34 cellular contexts compared by ENCODE assay signal in genomic region chr6:75689576-75689975, GRCh38.
"Had no signal": no experiment of that assay in that cellular context is flagged by ENCODE, and none has a peak within 500 bp of the region (broad histone marks: within the 10 kb centered on the region; RNA-seq: fewer than 3 reads in every experiment).

No MANE protein-coding gene starts in this region.

- H3K4me1 ChIP-seq: esophagus squamous epithelium, gastroesophageal sphincter, heart right ventricle had no signal

- DNase-seq: activated B cell treated with CpG ODN at 0.5 μM for 24 hours; activated CD4-positive, alpha-beta memory T cell treated with anti-CD3 and anti-CD28 coated beads for 36 hours; activated CD4-positive, alpha-beta T cell treated with anti-CD3 and anti-CD28 coated beads for 36 hours; activated CD4-positive, alpha-beta T cell treated with anti-CD3 and anti-CD28 coated beads, Interleukin-2, amount 10 ng/mL, durations not matched to agents 24 days and 14 days; activated CD8-positive, alpha-beta memory T cell treated with anti-CD3 and anti-CD28 coated beads, Interleukin-2, amount 10 ng/mL, durations not matched to agents 7 days and 5 days; activated CD8-positive, alpha-beta memory T cell treated with anti-CD3 and anti-CD28 coated beads, Interleukin-2, amount 50 U/mL, for 4 hours; activated CD8-positive, alpha-beta T cell treated with anti-CD3 and anti-CD28 coated beads, Interleukin-2, amount 10 ng/mL, durations not matched to agents 7 days and 5 days; activated effector memory CD4-positive, alpha-beta T cell treated with Interleukin-2 at 50 U/mL for 16 hours; activated gamma-delta T cell treated with Interleukin-2 at 50 U/mL for 16 hours; activated naive CD4-positive, alpha-beta T cell treated with anti-CD3 and anti-CD28 coated beads, Interleukin-2, amount 50 U/mL, for 16 hours; activated naive CD4-positive, alpha-beta T cell treated with Interleukin-2 at 50 U/mL for 16 hours; activated T-cell treated with anti-CD3 and anti-CD28 coated beads, Interleukin-2, amount 50 U/mL, for 1 hour; amniotic stem cell; anterior cingulate cortex; brain microvascular endothelial cell; dorsolateral prefrontal cortex; effector memory CD4-positive, alpha-beta T cell; endodermal cell; erythroblast; esophagus squamous epithelium; foreskin melanocyte; heart right ventricle; T-helper 1 cell; T-helper 17 cell; T1000; WERI-Rb-1 had no signal

- H3K27me3 Mint-ChIP-seq: activated B cell treated with CpG ODN at 0.5 μM for 24 hours; activated CD4-positive, alpha-beta memory T cell treated with anti-CD3 and anti-CD28 coated beads for 36 hours; activated CD4-positive, alpha-beta T cell treated with anti-CD3 and anti-CD28 coated beads for 36 hours; activated CD4-positive, alpha-beta T cell treated with anti-CD3 and anti-CD28 coated beads, Interleukin-2, amount 10 ng/mL, durations not matched to agents 24 days and 14 days; activated CD8-positive, alpha-beta memory T cell treated with anti-CD3 and anti-CD28 coated beads, Interleukin-2, amount 10 ng/mL, durations not matched to agents 7 days and 5 days; activated naive CD8-positive, alpha-beta T cell; activated T-helper 17 cell treated with anti-CD3 and anti-CD28 coated beads, Interleukin-2, amount 50 U/mL, for 72 hours; central memory CD8-positive, alpha-beta T cell; dendritic cell treated with granulocyte-macrophage colony-stimulating factor and Interleukin-4, amounts not matched to agents 40 ng/mL and 50 ng/mL, for 4 days; T-helper 17 cell had no signal

- H3K4me3 ChIP-seq: coronary artery, dorsolateral prefrontal cortex, esophagus squamous epithelium, gastroesophageal sphincter, heart right ventricle had no signal

- H3K27me3 ChIP-seq: brain microvascular endothelial cell, dorsolateral prefrontal cortex, esophagus squamous epithelium, gastroesophageal sphincter, heart right ventricle had no signal

- H3K9me3 Mint-ChIP-seq: activated B cell treated with CpG ODN at 0.5 μM for 24 hours; activated CD4-positive, alpha-beta memory T cell treated with anti-CD3 and anti-CD28 coated beads for 36 hours; activated T-helper 17 cell treated with anti-CD3 and anti-CD28 coated beads, Interleukin-2, amount 50 U/mL, for 72 hours; central memory CD8-positive, alpha-beta T cell; dendritic cell treated with granulocyte-macrophage colony-stimulating factor and Interleukin-4, amounts not matched to agents 40 ng/mL and 50 ng/mL, for 4 days; T-helper 2 cell treated with Interferon-gamma antibody and Interleukin-4, amounts not matched to agents 5 μg/mL and 100 μg/mL, for 36 hours had no signal

- ATAC-seq: activated CD4-positive, alpha-beta T cell treated with anti-CD3 and anti-CD28 coated beads for 36 hours; activated CD4-positive, CD25-positive, alpha-beta regulatory T cell treated with anti-CD3 and anti-CD28 coated beads, Interleukin-2, amount 50 U/mL, for 24 hours; activated CD8-positive, alpha-beta memory T cell treated with anti-CD3 and anti-CD28 coated beads, Interleukin-2, amount 10 ng/mL, durations not matched to agents 7 days and 5 days; activated CD8-positive, alpha-beta T cell treated with anti-CD3 and anti-CD28 coated beads, Interleukin-2, amount 10 ng/mL, durations not matched to agents 7 days and 5 days; activated T-helper 17 cell treated with anti-CD3 and anti-CD28 coated beads, Interleukin-2, amount 50 U/mL, for 72 hours; gastroesophageal sphincter; T-helper 17 cell had no signal

- H3K27ac Mint-ChIP-seq: activated B cell treated with CpG ODN at 0.5 μM for 24 hours; activated CD4-positive, alpha-beta memory T cell treated with anti-CD3 and anti-CD28 coated beads for 36 hours; activated CD4-positive, alpha-beta T cell treated with anti-CD3 and anti-CD28 coated beads for 36 hours; activated CD8-positive, alpha-beta memory T cell treated with anti-CD3 and anti-CD28 coated beads, Interleukin-2, amount 10 ng/mL, durations not matched to agents 7 days and 5 days; activated T-helper 17 cell treated with anti-CD3 and anti-CD28 coated beads, Interleukin-2, amount 50 U/mL, for 72 hours; dendritic cell treated with granulocyte-macrophage colony-stimulating factor and Interleukin-4, amounts not matched to agents 40 ng/mL and 50 ng/mL, for 4 days; endodermal cell; T-helper 17 cell; T-helper 2 cell treated with Interferon-gamma antibody and Interleukin-4, amounts not matched to agents 5 μg/mL and 100 μg/mL, for 36 hours had no signal

- H3K4me1 Mint-ChIP-seq: activated B cell treated with CpG ODN at 0.5 μM for 24 hours had no signal

- H3K4me3 Mint-ChIP-seq: activated B cell treated with CpG ODN at 0.5 μM for 24 hours; activated CD4-positive, alpha-beta memory T cell treated with anti-CD3 and anti-CD28 coated beads for 36 hours; activated CD4-positive, alpha-beta T cell treated with anti-CD3 and anti-CD28 coated beads for 36 hours; activated CD4-positive, alpha-beta T cell treated with anti-CD3 and anti-CD28 coated beads, Interleukin-2, amount 10 ng/mL, durations not matched to agents 24 days and 14 days; activated CD8-positive, alpha-beta memory T cell treated with anti-CD3 and anti-CD28 coated beads, Interleukin-2, amount 10 ng/mL, durations not matched to agents 7 days and 5 days; activated CD8-positive, alpha-beta T cell treated with anti-CD3 and anti-CD28 coated beads, Interleukin-2, amount 10 ng/mL, durations not matched to agents 7 days and 5 days; activated naive CD8-positive, alpha-beta T cell; activated T-helper 17 cell treated with anti-CD3 and anti-CD28 coated beads, Interleukin-2, amount 50 U/mL, for 72 hours; central memory CD8-positive, alpha-beta T cell; dendritic cell treated with granulocyte-macrophage colony-stimulating factor and Interleukin-4, amounts not matched to agents 40 ng/mL and 50 ng/mL, for 4 days; endodermal cell; T-helper 17 cell; T-helper 2 cell treated with Interferon-gamma antibody and Interleukin-4, amounts not matched to agents 5 μg/mL and 100 μg/mL, for 36 hours had no signal

- H3K27ac ChIP-seq: brain microvascular endothelial cell, coronary artery, dorsolateral prefrontal cortex, esophagus squamous epithelium, gastroesophageal sphincter, heart right ventricle, WERI-Rb-1 had no signal

- H3K9me3 ChIP-seq: esophagus squamous epithelium, gastroesophageal sphincter, heart right ventricle had no signal
